Comparison of ENCODE assay signal across 1 cellular context in the genomic region with DNA sequence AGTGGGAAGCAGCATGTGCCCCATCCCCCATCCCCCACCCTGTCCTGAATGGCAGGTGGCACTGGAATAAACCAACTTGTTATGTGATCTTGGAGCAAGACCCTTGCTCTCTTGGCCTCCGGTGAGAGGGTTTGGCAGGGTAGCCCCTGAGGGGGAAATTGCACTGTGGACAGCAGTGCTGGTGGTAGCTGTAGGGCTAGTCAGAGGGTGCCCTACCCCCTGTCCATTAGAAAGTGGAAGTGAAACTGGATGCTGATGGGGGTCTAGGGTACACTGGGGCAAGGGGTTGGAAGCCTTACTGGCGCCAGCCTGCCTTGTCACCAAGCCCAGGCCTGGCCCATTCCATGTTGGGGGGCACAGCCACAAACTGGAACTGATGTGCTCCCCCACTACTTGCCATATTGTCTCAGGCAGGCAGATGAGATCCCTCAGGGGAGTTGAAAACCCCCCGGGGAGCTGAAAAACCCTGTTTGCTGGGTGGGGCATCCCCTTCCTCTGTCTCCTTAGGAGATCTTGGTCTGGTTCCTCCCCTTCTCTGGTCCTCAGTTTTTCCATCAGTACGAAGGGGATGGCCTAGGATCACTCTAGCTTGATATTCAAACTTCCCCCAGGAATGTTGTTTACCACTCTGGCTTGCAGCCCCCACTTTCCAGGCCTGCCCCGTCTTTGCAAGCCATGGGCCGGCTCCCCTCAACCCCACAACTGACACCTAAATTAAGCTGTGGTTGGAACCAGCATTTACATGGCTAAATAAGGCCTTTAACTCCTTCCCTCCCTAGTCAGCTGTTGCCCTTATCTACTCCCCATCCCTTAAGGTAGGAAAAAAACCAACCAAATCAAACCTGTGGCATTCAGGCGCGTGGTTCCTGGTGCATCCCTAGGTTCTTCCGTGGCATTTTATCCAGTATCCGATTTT.
TF ChIP-seq lines count a peak whose summit lies in the region.

No MANE protein-coding gene starts in this region.

TF ChIP-seq in H1, 55 proteins besides CTCF, POLR2A, EP300 and RAD21:
- TF ChIP-seq, protein P1, sequence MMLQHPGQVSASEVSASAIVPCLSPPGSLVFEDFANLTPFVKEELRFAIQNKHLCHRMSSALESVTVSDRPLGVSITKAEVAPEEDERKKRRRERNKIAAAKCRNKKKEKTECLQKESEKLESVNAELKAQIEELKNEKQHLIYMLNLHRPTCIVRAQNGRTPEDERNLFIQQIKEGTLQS (IDR thresholded peaks at IDR 0.05; ENCODE audit: insufficient read depth, low read depth, low read length) = no peak
- TF ChIP-seq BACH1 (IDR thresholded peaks at IDR 0.05; ENCODE audit: low read length) = no peak
- TF ChIP-seq, protein P2, sequence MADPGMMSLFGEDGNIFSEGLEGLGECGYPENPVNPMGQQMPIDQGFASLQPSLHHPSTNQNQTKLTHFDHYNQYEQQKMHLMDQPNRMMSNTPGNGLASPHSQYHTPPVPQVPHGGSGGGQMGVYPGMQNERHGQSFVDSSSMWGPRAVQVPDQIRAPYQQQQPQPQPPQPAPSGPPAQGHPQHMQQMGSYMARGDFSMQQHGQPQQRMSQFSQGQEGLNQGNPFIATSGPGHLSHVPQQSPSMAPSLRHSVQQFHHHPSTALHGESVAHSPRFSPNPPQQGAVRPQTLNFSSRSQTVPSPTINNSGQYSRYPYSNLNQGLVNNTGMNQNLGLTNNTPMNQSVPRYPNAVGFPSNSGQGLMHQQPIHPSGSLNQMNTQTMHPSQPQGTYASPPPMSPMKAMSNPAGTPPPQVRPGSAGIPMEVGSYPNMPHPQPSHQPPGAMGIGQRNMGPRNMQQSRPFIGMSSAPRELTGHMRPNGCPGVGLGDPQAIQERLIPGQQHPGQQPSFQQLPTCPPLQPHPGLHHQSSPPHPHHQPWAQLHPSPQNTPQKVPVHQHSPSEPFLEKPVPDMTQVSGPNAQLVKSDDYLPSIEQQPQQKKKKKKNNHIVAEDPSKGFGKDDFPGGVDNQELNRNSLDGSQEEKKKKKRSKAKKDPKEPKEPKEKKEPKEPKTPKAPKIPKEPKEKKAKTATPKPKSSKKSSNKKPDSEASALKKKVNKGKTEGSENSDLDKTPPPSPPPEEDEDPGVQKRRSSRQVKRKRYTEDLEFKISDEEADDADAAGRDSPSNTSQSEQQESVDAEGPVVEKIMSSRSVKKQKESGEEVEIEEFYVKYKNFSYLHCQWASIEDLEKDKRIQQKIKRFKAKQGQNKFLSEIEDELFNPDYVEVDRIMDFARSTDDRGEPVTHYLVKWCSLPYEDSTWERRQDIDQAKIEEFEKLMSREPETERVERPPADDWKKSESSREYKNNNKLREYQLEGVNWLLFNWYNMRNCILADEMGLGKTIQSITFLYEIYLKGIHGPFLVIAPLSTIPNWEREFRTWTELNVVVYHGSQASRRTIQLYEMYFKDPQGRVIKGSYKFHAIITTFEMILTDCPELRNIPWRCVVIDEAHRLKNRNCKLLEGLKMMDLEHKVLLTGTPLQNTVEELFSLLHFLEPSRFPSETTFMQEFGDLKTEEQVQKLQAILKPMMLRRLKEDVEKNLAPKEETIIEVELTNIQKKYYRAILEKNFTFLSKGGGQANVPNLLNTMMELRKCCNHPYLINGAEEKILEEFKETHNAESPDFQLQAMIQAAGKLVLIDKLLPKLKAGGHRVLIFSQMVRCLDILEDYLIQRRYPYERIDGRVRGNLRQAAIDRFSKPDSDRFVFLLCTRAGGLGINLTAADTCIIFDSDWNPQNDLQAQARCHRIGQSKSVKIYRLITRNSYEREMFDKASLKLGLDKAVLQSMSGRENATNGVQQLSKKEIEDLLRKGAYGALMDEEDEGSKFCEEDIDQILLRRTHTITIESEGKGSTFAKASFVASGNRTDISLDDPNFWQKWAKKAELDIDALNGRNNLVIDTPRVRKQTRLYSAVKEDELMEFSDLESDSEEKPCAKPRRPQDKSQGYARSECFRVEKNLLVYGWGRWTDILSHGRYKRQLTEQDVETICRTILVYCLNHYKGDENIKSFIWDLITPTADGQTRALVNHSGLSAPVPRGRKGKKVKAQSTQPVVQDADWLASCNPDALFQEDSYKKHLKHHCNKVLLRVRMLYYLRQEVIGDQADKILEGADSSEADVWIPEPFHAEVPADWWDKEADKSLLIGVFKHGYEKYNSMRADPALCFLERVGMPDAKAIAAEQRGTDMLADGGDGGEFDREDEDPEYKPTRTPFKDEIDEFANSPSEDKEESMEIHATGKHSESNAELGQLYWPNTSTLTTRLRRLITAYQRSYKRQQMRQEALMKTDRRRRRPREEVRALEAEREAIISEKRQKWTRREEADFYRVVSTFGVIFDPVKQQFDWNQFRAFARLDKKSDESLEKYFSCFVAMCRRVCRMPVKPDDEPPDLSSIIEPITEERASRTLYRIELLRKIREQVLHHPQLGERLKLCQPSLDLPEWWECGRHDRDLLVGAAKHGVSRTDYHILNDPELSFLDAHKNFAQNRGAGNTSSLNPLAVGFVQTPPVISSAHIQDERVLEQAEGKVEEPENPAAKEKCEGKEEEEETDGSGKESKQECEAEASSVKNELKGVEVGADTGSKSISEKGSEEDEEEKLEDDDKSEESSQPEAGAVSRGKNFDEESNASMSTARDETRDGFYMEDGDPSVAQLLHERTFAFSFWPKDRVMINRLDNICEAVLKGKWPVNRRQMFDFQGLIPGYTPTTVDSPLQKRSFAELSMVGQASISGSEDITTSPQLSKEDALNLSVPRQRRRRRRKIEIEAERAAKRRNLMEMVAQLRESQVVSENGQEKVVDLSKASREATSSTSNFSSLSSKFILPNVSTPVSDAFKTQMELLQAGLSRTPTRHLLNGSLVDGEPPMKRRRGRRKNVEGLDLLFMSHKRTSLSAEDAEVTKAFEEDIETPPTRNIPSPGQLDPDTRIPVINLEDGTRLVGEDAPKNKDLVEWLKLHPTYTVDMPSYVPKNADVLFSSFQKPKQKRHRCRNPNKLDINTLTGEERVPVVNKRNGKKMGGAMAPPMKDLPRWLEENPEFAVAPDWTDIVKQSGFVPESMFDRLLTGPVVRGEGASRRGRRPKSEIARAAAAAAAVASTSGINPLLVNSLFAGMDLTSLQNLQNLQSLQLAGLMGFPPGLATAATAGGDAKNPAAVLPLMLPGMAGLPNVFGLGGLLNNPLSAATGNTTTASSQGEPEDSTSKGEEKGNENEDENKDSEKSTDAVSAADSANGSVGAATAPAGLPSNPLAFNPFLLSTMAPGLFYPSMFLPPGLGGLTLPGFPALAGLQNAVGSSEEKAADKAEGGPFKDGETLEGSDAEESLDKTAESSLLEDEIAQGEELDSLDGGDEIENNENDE (IDR thresholded peaks at IDR 0.05; ENCODE audit: insufficient replicate concordance, low read length) = no peak
- TF ChIP-seq SIX5 (IDR thresholded peaks at IDR 0.05; ENCODE audit: low read depth, low read length) = no peak
- no peak for TF ChIP-seq TCF12 (IDR thresholded peaks at IDR 0.05; ENCODE audit: low read depth, low read length)
